In genomic region chr1:47457547-47457946, GRCh38 we compare ENCODE assay signal across 20 cellular contexts. TPM values are rescaled to one million over a fixed set of nuclear protein-coding genes. Genes with fewer than 3 reads are reported as not detected.
"Had no signal": no experiment of that assay in that cellular context is flagged by ENCODE, and none has a peak within 500 bp of the region (broad histone marks: within the 10 kb centered on the region; RNA-seq: fewer than 3 reads in every experiment).

No MANE protein-coding gene starts in this region.

RNA-seq across cellular contexts. Expression of gene FOXD2, which starts 19.7 kb away (rescaled TPM):
- total RNA-seq: bronchial epithelial cell, cardiac muscle cell had no signal

RNA-seq across cellular contexts. Expression of gene FOXE3, which starts 41.5 kb away (rescaled TPM):
- total RNA-seq: activated naive CD4-positive, alpha-beta T cell treated with anti-CD3 and anti-CD28 coated beads for 36 hours; activated naive CD4-positive, alpha-beta T cell treated with anti-CD3 and anti-CD28 coated beads, Interleukin-2, amount 50 U/mL, for 72 hours; activated naive CD8-positive, alpha-beta T cell treated with anti-CD3 and anti-CD28 coated beads for 36 hours; activated naive CD8-positive, alpha-beta T cell treated with anti-CD3 and anti-CD28 coated beads, Interleukin-2, amount 10 ng/mL, durations not matched to agents 7 days and 5 days; activated T-cell treated with anti-CD3 and anti-CD28 coated beads, Interleukin-2, amount 50 U/mL, for 4 hours; activated T-cell treated with anti-CD3 and anti-CD28 coated beads, Interleukin-2, amount 50 U/mL, for 72 hours; activated T-helper 1 cell treated with anti-CD3 and anti-CD28 coated beads, Interleukin-12 subunit alpha, Interleukin-12 subunit beta, Interleukin-2, Interleukin-4 antibody, amounts not matched to agents 30 ng/mL and 10 ng/mL and 1 ng/mL, durations not matched to agents 14 hours and 24 hours and 36 hours; activated T-helper 17 cell treated with anti-CD3 and anti-CD28 coated beads, Interleukin-2, amount 50 U/mL, for 72 hours; activated T-helper 2 cell treated with anti-CD3 and anti-CD28 coated beads, Interferon-gamma antibody, Interleukin-2, Interleukin-4, amounts not matched to agents 10 μg/mL and 5 μg/mL and 100 μg/mL, durations not matched to agents 14 hours and 24 hours and 36 hours; adrenal gland; aorta; ascending aorta; body of pancreas; breast epithelium; bronchial epithelial cell; cardiac muscle cell; cardiac septum; cerebellum; chondrocyte had no signal
- polyA plus RNA-seq: adipose tissue, aorta, cardiac muscle cell had no signal
